Comparison of ENCODE assay signal across 9 cellular contexts in the genomic region with DNA sequence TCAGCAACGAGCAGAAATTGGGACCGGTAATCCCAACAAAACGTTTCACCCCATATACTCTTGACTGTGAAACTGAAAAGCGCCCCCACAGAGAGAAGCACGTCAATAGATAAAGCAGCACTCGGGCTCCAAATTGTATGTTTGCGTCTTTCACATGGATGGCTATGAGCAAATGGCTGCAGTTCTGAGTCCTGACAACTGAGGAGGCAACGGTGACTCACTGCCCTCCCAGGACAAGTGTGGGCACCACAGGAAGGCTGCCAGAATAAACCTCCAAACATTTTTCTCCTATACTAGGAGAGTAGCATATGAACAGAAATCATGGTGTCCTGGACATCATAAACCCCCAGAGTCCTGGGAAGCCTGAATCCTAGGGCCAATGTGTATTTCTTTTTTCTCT. TPM values are rescaled to one million over a fixed set of nuclear protein-coding genes. Genes with fewer than 3 reads are reported as not detected.
DNase-seq lines count a peak whose midpoint lies in the region; FAIRE-seq and TF ChIP-seq lines count a peak whose summit lies in the region.
"Had no signal": no experiment of that assay in that cellular context is flagged by ENCODE, and none has a peak within 500 bp of the region (broad histone marks: within the 10 kb centered on the region; RNA-seq: fewer than 3 reads in every experiment).

No MANE protein-coding gene starts in this region.

- TF ChIP-seq CTCF in neutrophil (IDR thresholded peaks at IDR 0.05) (no peak), MM.1S (IDR thresholded peaks at IDR 0.05; ENCODE audit: low read length) (no peak), suprapubic skin (IDR thresholded peaks at IDR 0.05) (no peak), progenitor cell of endocrine pancreas (IDR thresholded peaks at IDR 0.05; ENCODE audit: unreplicated experiment) (no peak)

- no peak overlapping the region for H3K4me3 ChIP-seq in neutrophil (ENCODE audit: low read depth in 1 of 2, low read length in 1 of 2)
- H3K4me3 ChIP-seq in MM.1S (ENCODE audit: low read length): no peak overlapping the region
- H3K4me3 ChIP-seq in suprapubic skin: no peak overlapping the region

- peaks cover 100% of the 10 kb centered on the region for H3K79me2 ChIP-seq in MM.1S (ENCODE audit: low read length)

- no peak for TF ChIP-seq EP300 in suprapubic skin (IDR thresholded peaks at IDR 0.05)

- H3F3A ChIP-seq in MM.1S (ENCODE audit: insufficient read depth, low read length): no peaks in the 10 kb centered on the region

- WGBS in suprapubic skin: 81% methylated on average over 8 of the region's 8 CpGs

- H3K36me3 ChIP-seq in neutrophil (peaks cover 35% of the 10 kb centered on the region), MM.1S (replicated peaks; ENCODE audit: insufficient read depth, low read length) (no peaks in the 10 kb centered on the region), suprapubic skin (no peaks in the 10 kb centered on the region)

- peak; percentile 49 for DNase-seq in EL
- DNase-seq in RCC 7860 (ENCODE audit: low spot score): peak; percentile 76
- peak; percentile 90 for DNase-seq in astrocyte of the hippocampus (ENCODE audit: low read depth, low spot score)
- no peak for DNase-seq in MM.1S
- DNase-seq in suprapubic skin (ENCODE audit: low spot score in 2 of 2): no peak
- no peak for DNase-seq in progenitor cell of endocrine pancreas (ENCODE audit: low spot score, unreplicated experiment)
- no peak for DNase-seq in SKM-1 treated with dmso at 0.1 percent for 144 hours (lab: John Stamatoyannopoulos, UW; ENCODE audit: unreplicated experiment)

- no peak overlapping the region for H3K4me2 ChIP-seq in MM.1S (ENCODE audit: low read depth, low read length)

- H3K27ac Mint-ChIP-seq in progenitor cell of endocrine pancreas: no peak overlapping the region

- peaks cover 70% of the 10 kb centered on the region for H4K20me1 ChIP-seq in MM.1S (ENCODE audit: insufficient read depth, low read length)

- no peak overlapping the region for H3K4me3 Mint-ChIP-seq in progenitor cell of endocrine pancreas (ENCODE audit: low read depth)

- no peaks in the 10 kb centered on the region for H3K9me3 Mint-ChIP-seq in progenitor cell of endocrine pancreas (ENCODE audit: low read depth)

- no peak for TF ChIP-seq POLR2A in suprapubic skin (IDR thresholded peaks at IDR 0.05)

- FAIRE-seq in RCC 7860 (lab: Jason Lieb, UNC): peak; percentile 89
- FAIRE-seq: HepG2 had no signal

- H2AFZ ChIP-seq in MM.1S (ENCODE audit: low read length): no peak overlapping the region

- no peak overlapping the region for H3K9ac ChIP-seq in MM.1S (ENCODE audit: low read length)

- H3K27ac ChIP-seq in neutrophil: peak overlapping the region; percentile 5
- no peak overlapping the region for H3K27ac ChIP-seq in MM.1S (ENCODE audit: low read length)
- H3K27ac ChIP-seq in suprapubic skin: no peak overlapping the region

- H3K9me2 ChIP-seq in MM.1S (replicated peaks; ENCODE audit: insufficient read depth, low read length): no peaks in the 10 kb centered on the region

- H3K4me1 ChIP-seq in neutrophil (ENCODE audit: control insufficient read depth in 1 of 2, insufficient read depth in 1 of 2, low read depth in 1 of 2, low read length in 1 of 2) (peaks cover 49 to 85% of the 10 kb centered on the region in 2 experiments), MM.1S (ENCODE audit: low read length) (peaks cover 19% of the 10 kb centered on the region), suprapubic skin (no peaks in the 10 kb centered on the region)

- H3K4me1 Mint-ChIP-seq in progenitor cell of endocrine pancreas (ENCODE audit: low read depth): no peaks in the 10 kb centered on the region

- H3K27me3 ChIP-seq in neutrophil: no peaks in the 10 kb centered on the region
- H3K27me3 ChIP-seq in MM.1S (replicated peaks; ENCODE audit: insufficient read depth, low read length): no peaks in the 10 kb centered on the region
- no peaks in the 10 kb centered on the region for H3K27me3 ChIP-seq in suprapubic skin

- H3K9me3 ChIP-seq in neutrophil: no peaks in the 10 kb centered on the region
- no peaks in the 10 kb centered on the region for H3K9me3 ChIP-seq in MM.1S (replicated peaks; ENCODE audit: insufficient read depth, low read length)
- no peaks in the 10 kb centered on the region for H3K9me3 ChIP-seq in suprapubic skin

- no peaks in the 10 kb centered on the region for H3K27me3 Mint-ChIP-seq in progenitor cell of endocrine pancreas

- H3K36me3 Mint-ChIP-seq in progenitor cell of endocrine pancreas (ENCODE audit: insufficient read depth): no peaks in the 10 kb centered on the region

RNA-seq across cellular contexts. Expression of gene SEMA4D, which starts 36.6 kb away (rescaled TPM):
- total RNA-seq in suprapubic skin (10 to 100 TPM; 37.3 to 50.1 (median 42.6) TPM), progenitor cell of endocrine pancreas (63.1 and 65.3 TPM in 2 replicates)

Comparison
In these comparisons a context has a peak if more than half of its experiments do, and no peak if none do; other contexts are left out.
1. DNase-seq: peak in EL (single experiment), RCC 7860 (single experiment) and astrocyte of the hippocampus (single experiment); none in MM.1S (single experiment), suprapubic skin (0 of 2), progenitor cell of endocrine pancreas (single experiment) and SKM-1 treated with dmso at 0.1 percent for 144 hours (single experiment).